ENCODE assay signal across 8 cellular contexts in genomic region chr19:13937479-13938360, GRCh38. TPM values are rescaled to one million over a fixed set of nuclear protein-coding genes. Genes with fewer than 3 reads are reported as not detected.
DNase-seq lines count a peak whose midpoint lies in the region; ATAC-seq, FAIRE-seq and TF ChIP-seq lines count a peak whose summit lies in the region.
"Had no signal": no experiment of that assay in that cellular context is flagged by ENCODE, and none has a peak within 500 bp of the region (broad histone marks: within the 10 kb centered on the region; RNA-seq: fewer than 3 reads in every experiment).

No MANE protein-coding gene starts in this region.

- H3K4me1 ChIP-seq in adipocyte (ENCODE audit: control insufficient read depth, insufficient read depth, low read length) (peaks cover 6% of the 10 kb centered on the region), iPS-20b (ENCODE audit: insufficient read depth, low read length) (peaks cover 3% of the 10 kb centered on the region; the same call in 1 of the 2 replicates), thoracic aorta (ENCODE audit: control insufficient read depth in 1 of 2, low read depth in 2 of 2) (peaks cover 5 to 7% of the 10 kb centered on the region in 2 donors)

- H3K36me3 ChIP-seq in adipocyte (ENCODE audit: control insufficient read depth, insufficient read depth, low read length, severe bottlenecking) (no peaks in the 10 kb centered on the region), iPS-20b (ENCODE audit: insufficient read depth, low read depth, low read length) (no peaks in the 10 kb centered on the region), thoracic aorta (no peaks in the 10 kb centered on the region)

- H3K27me3 ChIP-seq in adipocyte (replicated peaks; ENCODE audit: control insufficient read depth, insufficient read depth, low read length) (peaks cover 21% of the 10 kb centered on the region), iPS-20b (ENCODE audit: insufficient read depth, low read length) (peaks cover 5% of the 10 kb centered on the region; the same call in 1 of the 2 replicates), thoracic aorta (replicated peaks; ENCODE audit: insufficient read depth) (no peaks in the 10 kb centered on the region)

- H3K4me3 ChIP-seq in adipocyte (ENCODE audit: low read length) (peak overlapping the region; percentile 50), iPS-20b (ENCODE audit: low read length) (peak overlapping the region; percentile 47; the same call in 1 of the 2 replicates), thoracic aorta (peak overlapping the region; percentile 69)

- H3K36me3 Mint-ChIP-seq in HFFc6 (ENCODE audit: low read depth), result no peaks in the 10 kb centered on the region

- no peaks in the 10 kb centered on the region for H3K9me3 ChIP-seq in adipocyte (ENCODE audit: control insufficient read depth, low read length)
- no peaks in the 10 kb centered on the region for H3K9me3 ChIP-seq in iPS-20b (ENCODE audit: insufficient read depth, low read depth, low read length)
- no peaks in the 10 kb centered on the region for H3K9me3 ChIP-seq in thoracic aorta

- TF ChIP-seq CTCF in HFFc6 (IDR thresholded peaks at IDR 0.05) (no peak), thoracic aorta (IDR thresholded peaks at IDR 0.05) (no peak), D721Med (IDR thresholded peaks at IDR 0.05; ENCODE audit: insufficient read depth, missing control alignments) (no peak)

- no peak for ATAC-seq in thoracic aorta (ENCODE audit: insufficient number of reproducible peaks, low FRiP score, low read depth)
- no peak for ATAC-seq in HG02798 (IDR thresholded peaks at IDR 0.05; ENCODE audit: poor library complexity, unreplicated experiment)
- no peak for ATAC-seq in HG03460 (IDR thresholded peaks at IDR 0.05; ENCODE audit: unreplicated experiment)

- H3K4me1 Mint-ChIP-seq in HFFc6 (ENCODE audit: low read depth), result peaks cover 11% of the 10 kb centered on the region

- peak overlapping the region; percentile 56; the same call in 1 of the 2 replicates for H3K27ac Mint-ChIP-seq in HFFc6

- H3K9me3 Mint-ChIP-seq in HFFc6, result no peaks in the 10 kb centered on the region

- peak overlapping the region; percentile 74 for H3K4me3 Mint-ChIP-seq in HFFc6

- no peak for DNase-seq in HFFc6
- peak; percentile 63 for DNase-seq in adipocyte (ENCODE audit: low read depth)
- no peak for DNase-seq in thoracic aorta (ENCODE audit: low spot score)
- DNase-seq in D721Med (ENCODE audit: insufficient read length, low spot score), result no peak
- DNase-seq: DMS79 treated with DMSO at 0.1 percent for 48 hours had no signal

- no peak overlapping the region for H3K27ac ChIP-seq in iPS-20b (ENCODE audit: low read length)
- peak overlapping the region in 1 of 2 donors; percentile 31 for H3K27ac ChIP-seq in thoracic aorta

- FAIRE-seq in D721Med (lab: Jason Lieb, UNC), result no peak

- no peak overlapping the region for H3K9ac ChIP-seq in adipocyte (ENCODE audit: low read length)
- H3K9ac ChIP-seq in iPS-20b (ENCODE audit: low read depth, low read length), result no peak overlapping the region

- H3K27me3 Mint-ChIP-seq in HFFc6 (ENCODE audit: insufficient read depth), result peaks cover 3% of the 10 kb centered on the region; the same call in 1 of the 2 replicates

RNA-seq across cellular contexts. Expression of gene PODNL1, which starts 0.5 kb away (rescaled TPM):
- total RNA-seq in HFFc6 (2021; fragmentation: NEBNext Ultra II Directional; extraction: Animal tissue kit (Norgen Biotek cat#: 25700)), result 10 to 100 TPM; 10.1 to 13.7 (median 12.2) TPM
- 1 to 10 TPM; 3.5 to 9.9 TPM for total RNA-seq in thoracic aorta

RNA-seq across cellular contexts. Expression of gene DCAF15, which starts 14.6 kb away (rescaled TPM):
- total RNA-seq in HFFc6 (2021; fragmentation: NEBNext Ultra II Directional; extraction: Animal tissue kit (Norgen Biotek cat#: 25700)), result 10 to 100 TPM; 19.9 to 29.0 (median 26.5) TPM
- total RNA-seq in thoracic aorta, result 10 to 100 TPM; 12.6 to 31.4 TPM

RNA-seq across cellular contexts. Expression of gene CC2D1A, which starts 31.7 kb away (rescaled TPM):
- 10 to 100 TPM; 22.9 to 28.3 (median 25.5) TPM for total RNA-seq in HFFc6 (2021; fragmentation: NEBNext Ultra II Directional; extraction: Animal tissue kit (Norgen Biotek cat#: 25700))
- total RNA-seq in thoracic aorta, result 10 to 100 TPM; 29.5 to 38.7 TPM

RNA-seq across cellular contexts. Expression of gene BRME1, which starts 31.8 kb away (rescaled TPM):
- total RNA-seq in HFFc6 (2021; fragmentation: NEBNext Ultra II Directional; extraction: Animal tissue kit (Norgen Biotek cat#: 25700)), result under 1 TPM; 0.37 to 0.67 (median 0.55) TPM
- 1 to 10 TPM in 1 of 2 donors, not detected in 1; 3.7 TPM for total RNA-seq in thoracic aorta
